ENCODE assay signal across 12 cellular contexts in the genomic region with DNA sequence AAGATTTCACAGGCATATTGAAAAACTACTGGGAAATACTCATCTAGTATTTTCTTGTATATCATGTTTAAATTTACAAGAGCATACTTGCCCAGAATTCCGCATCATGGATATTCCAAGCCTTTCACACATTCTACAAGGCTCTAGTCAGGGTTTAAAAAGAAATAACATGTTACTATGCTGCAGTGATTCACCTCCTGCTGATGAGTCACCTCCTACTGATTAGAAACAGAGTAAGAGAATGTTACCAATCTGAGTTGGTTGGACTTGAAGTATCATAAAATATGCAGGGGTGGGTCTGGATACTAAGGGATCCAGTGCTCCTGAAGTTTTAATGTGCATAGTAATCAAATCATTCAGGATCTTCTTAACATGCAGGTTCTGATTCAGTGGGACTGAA.
DNase-seq lines count a peak whose midpoint lies in the region; ATAC-seq and TF ChIP-seq lines count a peak whose summit lies in the region.
"Had no signal": no experiment of that assay in that cellular context is flagged by ENCODE, and none has a peak within 500 bp of the region (broad histone marks: within the 10 kb centered on the region; RNA-seq: fewer than 3 reads in every experiment).

No MANE protein-coding gene starts in this region.

- TF ChIP-seq CTCF in HEK293 (tag by site-specific recombination; IDR thresholded peaks at IDR 0.05) (no peak), thoracic aorta (IDR thresholded peaks at IDR 0.05) (no peak), CD14-positive monocyte (IDR thresholded peaks at IDR 0.05) (no peak)

- H3K9me3 ChIP-seq in HEK293 (ENCODE audit: control insufficient read depth, insufficient read depth, low read depth, low read length) (no peaks in the 10 kb centered on the region), thoracic aorta (no peaks in the 10 kb centered on the region)
- H3K9me3 ChIP-seq: left ventricle myocardium inferior had no signal

- POLR2A ChIA-PET in HEK293 (lab: Yijun Ruan, JAX), result no interaction called here

- intact Hi-C loops in CD14-positive monocyte (cut with micrococcal nuclease), result no loop called here
- intact Hi-C loops in left colon (cut with DNase I, micrococcal nuclease), result no loop called here

- no peak overlapping the region for H3K4me3 Mint-ChIP-seq in CD14-positive monocyte
- H3K4me3 Mint-ChIP-seq: IgD-negative memory B cell had no signal

- DNase-seq in amniotic epithelial cell (ENCODE audit: low read depth) (peak; percentile 88), glomerular visceral epithelial cell (ENCODE audit: extremely low spot score) (peak; percentile 66), thoracic aorta (ENCODE audit: low spot score) (peak; percentile 41), NCI-H1092 treated with DMSO at 0.1 percent for 48 hours (lab: John Stamatoyannopoulos, UW) (no peak), CD14-positive monocyte (ENCODE audit: low spot score) (no peak), left colon (no peak)
- DNase-seq: activated CD4-positive, alpha-beta T cell treated with anti-CD3 and anti-CD28 coated beads, Interleukin-2, amount 50 U/mL, for 1 hour; cerebellar nuclear complex; left ventricle myocardium inferior; NK-92 treated with Interleukin-12 subunit alpha and Interleukin-12 subunit beta, amount 100 ng/mL, for 24 hours had no signal

- no peaks in the 10 kb centered on the region for H3K36me3 Mint-ChIP-seq in CD14-positive monocyte
- H3K36me3 Mint-ChIP-seq: IgD-negative memory B cell had no signal

- no peaks in the 10 kb centered on the region for H3K4me1 Mint-ChIP-seq in CD14-positive monocyte
- H3K4me1 Mint-ChIP-seq: IgD-negative memory B cell had no signal

- H3K27me3 Mint-ChIP-seq in CD14-positive monocyte (ENCODE audit: low read depth in 3 of 3), result peaks cover 2 to 5% (median 2%) of the 10 kb centered on the region in 3 donors

- CTCF ChIA-PET in HEK293 (lab: Yijun Ruan, JAX), result interaction anchor here (0.6 to 1.0 kb wide), 2 partner anchors 81 to 221 kb away, joined by 3 to 4 read pairs; a partner anchor contains a TSS

- no peak overlapping the region for H3K4me3 ChIP-seq in HEK293 (ENCODE audit: low read depth, low read length)
- H3K4me3 ChIP-seq in thoracic aorta, result no peak overlapping the region
- H3K4me3 ChIP-seq: left ventricle myocardium inferior had no signal

- ATAC-seq in thoracic aorta (ENCODE audit: insufficient number of reproducible peaks, low FRiP score, low read depth) (peak; percentile 71), left colon (no peak)

- peaks cover 2% of the 10 kb centered on the region; the same call in 1 of the 2 replicates for H3K4me1 ChIP-seq in HEK293 (ENCODE audit: control insufficient read depth, insufficient read depth, low read length)
- peaks cover 5 to 8% of the 10 kb centered on the region in 2 donors for H3K4me1 ChIP-seq in thoracic aorta (ENCODE audit: control insufficient read depth in 1 of 2, low read depth in 2 of 2)

- H3K27ac Mint-ChIP-seq in CD14-positive monocyte, result no peak overlapping the region
- H3K27ac Mint-ChIP-seq: IgD-negative memory B cell had no signal

- H3K27ac ChIP-seq in HEK293 (ENCODE audit: extremely low read depth, low read depth, low read length) (no peak overlapping the region), thoracic aorta (peak overlapping the region; percentile 23 to 58)
- H3K27ac ChIP-seq: left ventricle myocardium inferior had no signal

- H3K27me3 ChIP-seq in thoracic aorta (replicated peaks; ENCODE audit: insufficient read depth), result no peaks in the 10 kb centered on the region

- H3K36me3 ChIP-seq in HEK293 (ENCODE audit: control insufficient read depth in 2 of 2, insufficient read depth in 1 of 2, low read length in 2 of 2) (no peaks in the 10 kb centered on the region), thoracic aorta (no peaks in the 10 kb centered on the region)
- H3K36me3 ChIP-seq: left ventricle myocardium inferior had no signal

- no peaks in the 10 kb centered on the region for H3K9me3 Mint-ChIP-seq in CD14-positive monocyte

TF ChIP-seq in HEK293, 187 proteins besides CTCF, POLR2A, EP300 and RAD21:
- TF ChIP-seq, protein P1, sequence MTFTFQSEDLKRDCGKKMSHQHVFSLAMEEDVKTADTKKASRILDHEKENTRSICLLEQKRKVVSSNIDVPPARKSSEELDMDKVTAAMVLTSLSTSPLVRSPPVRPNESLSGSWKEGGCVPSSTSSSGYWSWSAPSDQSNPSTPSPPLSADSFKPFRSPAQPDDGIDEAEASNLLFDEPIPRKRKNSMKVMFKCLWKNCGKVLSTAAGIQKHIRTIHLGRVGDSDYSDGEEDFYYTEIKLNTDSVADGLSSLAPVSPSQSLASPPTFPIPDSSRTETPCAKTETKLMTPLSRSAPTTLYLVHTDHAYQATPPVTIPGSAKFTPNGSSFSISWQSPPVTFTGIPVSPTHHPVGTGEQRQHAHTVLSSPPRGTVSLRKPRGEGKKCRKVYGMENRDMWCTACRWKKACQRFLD (tag by site-specific recombination; IDR thresholded peaks at IDR 0.05), result no peak
- TF ChIP-seq PRDM1 (tag by site-specific recombination; IDR thresholded peaks at IDR 0.05) (no peak), ZNF660 (tag by site-specific recombination; IDR thresholded peaks at IDR 0.05) (0 out of 2 replicates have a peak, but pooled peaks have one; percentile 55), GFI1B (tag by site-specific recombination; IDR thresholded peaks at IDR 0.05) (peak; percentile 67), ZNF600 (tag by site-specific recombination; IDR thresholded peaks at IDR 0.05) (0 out of 2 replicates have a peak, but pooled peaks have one; percentile 34), ZNF10 (tag by site-specific recombination; IDR thresholded peaks at IDR 0.05) (peak; percentile 63; the same call in 1 of the 2 replicates), ZNF184 (tag by site-specific recombination; IDR thresholded peaks at IDR 0.05) (0 out of 2 replicates have a peak, but pooled peaks have one; percentile 50), SP7 (tag by site-specific recombination; IDR thresholded peaks at IDR 0.05) (peak; percentile 64)

Comparison
In these comparisons a context has a peak if more than half of its experiments do, and no peak if none do; other contexts are left out.
1. DNase-seq: peak in amniotic epithelial cell (single experiment), glomerular visceral epithelial cell (single experiment) and thoracic aorta (single experiment); none in NCI-H1092 treated with DMSO at 0.1 percent for 48 hours (single experiment), CD14-positive monocyte (single experiment) and left colon (0 of 2).